Comparison of ENCODE assay signal across 1 cellular context in genomic region chr16:30924797-30925645, GRCh38.
TF ChIP-seq lines count a peak whose summit lies in the region.

No MANE protein-coding gene starts in this region.

TF ChIP-seq in endothelial cell of umbilical vein, 7 proteins besides CTCF, POLR2A, EP300 and RAD21:
- TF ChIP-seq EZH2 (IDR thresholded peaks at IDR 0.05; ENCODE audit: borderline replicate concordance, low read depth, low read length, severe bottlenecking) (no peak), JUN (IDR thresholded peaks at IDR 0.05; ENCODE audit: borderline replicate concordance, insufficient read depth, insufficient read length, low read depth) (no peak), MAX (IDR thresholded peaks at IDR 0.05; ENCODE audit: insufficient read depth, insufficient read length) (no peak), MYC (IDR thresholded peaks at IDR 0.05; ENCODE audit: low read depth, low read length) (no peak), POLR2AphosphoS5 (IDR thresholded peaks at IDR 0.05; ENCODE audit: insufficient read depth, low read depth, low read length) (no peak), FOS (IDR thresholded peaks at IDR 0.05; ENCODE audit: borderline replicate concordance, insufficient read depth, low read length) (no peak), GATA2 (IDR thresholded peaks at IDR 0.05; ENCODE audit: insufficient read depth, insufficient read length, low read depth, low read length) (no peak)
